18 cellular contexts compared by ENCODE assay signal in the genomic region with DNA sequence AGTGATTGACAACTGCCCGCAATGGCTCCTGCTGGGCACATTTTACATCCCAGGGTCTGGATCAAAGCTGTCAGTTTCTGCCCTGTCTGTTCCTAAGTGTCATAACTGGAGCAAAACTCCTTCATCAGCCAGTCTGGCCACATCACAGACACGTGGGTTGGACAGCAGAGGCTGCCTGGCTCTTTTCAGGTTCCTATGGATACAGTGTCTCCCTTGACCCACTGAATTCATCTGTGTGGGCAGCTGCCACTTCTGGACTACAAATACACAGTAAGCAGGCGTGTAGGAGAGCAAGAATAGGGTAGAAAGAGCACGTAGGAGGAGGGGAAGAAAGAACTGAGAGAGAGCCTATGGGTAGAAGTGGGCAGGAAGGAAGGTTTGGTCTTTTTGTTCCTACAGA.
DNase-seq lines count a peak whose midpoint lies in the region; ATAC-seq and TF ChIP-seq lines count a peak whose summit lies in the region.
"Had no signal": no experiment of that assay in that cellular context is flagged by ENCODE, and none has a peak within 500 bp of the region (broad histone marks: within the 10 kb centered on the region; RNA-seq: fewer than 3 reads in every experiment).

No MANE protein-coding gene starts in this region.

- TF ChIP-seq CTCF in psoas muscle (IDR thresholded peaks at IDR 0.05): no peak
- no peak for TF ChIP-seq CTCF in mammary epithelial cell (conservative IDR thresholded peaks at IDR 0.05 in 1 of 2, IDR thresholded peaks at IDR 0.05 in 1 of 2; ENCODE audit: extremely low read depth in 1 of 2, insufficient read depth in 1 of 2, low read depth in 1 of 2, low read length in 2 of 2)
- TF ChIP-seq CTCF in MCF 10A (IDR thresholded peaks at IDR 0.05; ENCODE audit: unreplicated experiment): no peak

- H3K4me3 Mint-ChIP-seq in immature natural killer cell: peak overlapping the region in 3 of 5 donors; percentile 31 to 45 (median 34)
- no peak overlapping the region for H3K4me3 Mint-ChIP-seq in MCF 10A (ENCODE audit: unreplicated experiment)
- H3K4me3 Mint-ChIP-seq: activated CD8-positive, alpha-beta memory T cell treated with anti-CD3 and anti-CD28 coated beads, Interleukin-2, amount 10 ng/mL, durations not matched to agents 7 days and 5 days had no signal

- no TSS peak for BruUV-seq in mammary epithelial cell (replicated peaks; lab: Mats Ljungman, UMichigan)
- no TSS peak for BruUV-seq in MCF 10A (replicated peaks; lab: Mats Ljungman, UMichigan)

- no peaks in the 10 kb centered on the region for H3K36me3 Mint-ChIP-seq in immature natural killer cell
- H3K36me3 Mint-ChIP-seq in MCF 10A (ENCODE audit: insufficient read depth, unreplicated experiment): no peaks in the 10 kb centered on the region
- H3K36me3 Mint-ChIP-seq: activated CD8-positive, alpha-beta memory T cell treated with anti-CD3 and anti-CD28 coated beads, Interleukin-2, amount 10 ng/mL, durations not matched to agents 7 days and 5 days had no signal

- 49 to 67% (median 60%) methylated on average over 4 of the region's 4 CpGs for WGBS in psoas muscle, 3 donors
- 43% methylated on average over 4 of the region's 4 CpGs for WGBS in mammary epithelial cell (ENCODE audit: low coverage, missing lambda C conversion rate)

- TF ChIP-seq POLR2A in GM18505 (IDR thresholded peaks at IDR 0.05; ENCODE audit: borderline replicate concordance, extremely low read depth, insufficient read depth, insufficient read length): no peak

- H3K9me3 Mint-ChIP-seq in immature natural killer cell (peaks cover 0 to 2% (median 0%) of the 10 kb centered on the region in 6 donors), MCF 10A (ENCODE audit: unreplicated experiment) (no peaks in the 10 kb centered on the region)

- DNase-seq in DMS53 treated with DMSO at 0.1 percent for 48 hours (lab: John Stamatoyannopoulos, UW; ENCODE audit: unreplicated experiment): peak; percentile 83
- DNase-seq in NCI-H748 (lab: John Stamatoyannopoulos, UW; ENCODE audit: unreplicated experiment): peak; percentile 76
- no peak for DNase-seq in immature natural killer cell
- DNase-seq in psoas muscle: no peak
- no peak for DNase-seq in mammary epithelial cell
- no peak for DNase-seq in RKO (ENCODE audit: low spot score)
- no peak for DNase-seq in MCF 10A (ENCODE audit: unreplicated experiment)
- DNase-seq: activated CD8-positive, alpha-beta memory T cell treated with anti-CD3 and anti-CD28 coated beads, Interleukin-2, amount 10 ng/mL, durations not matched to agents 7 days and 5 days; activated gamma-delta T cell; colonic mucosa; Karpas-422; mesendoderm; NCI-H1930; NCI-H524 treated with DMSO at 0.1 percent for 48 hours; pancreas; RPMI8226 had no signal

- H3K4me1 Mint-ChIP-seq in immature natural killer cell (peaks cover 14 to 25% of the 10 kb centered on the region in 2 donors), MCF 10A (ENCODE audit: insufficient read depth, unreplicated experiment) (peaks cover 7% of the 10 kb centered on the region)
- H3K4me1 Mint-ChIP-seq: activated CD8-positive, alpha-beta memory T cell treated with anti-CD3 and anti-CD28 coated beads, Interleukin-2, amount 10 ng/mL, durations not matched to agents 7 days and 5 days had no signal

- H3K4me3 ChIP-seq in psoas muscle (no peak overlapping the region), mammary epithelial cell (replicated peaks in 1 of 3; ENCODE audit: insufficient read depth in 1 of 3, low read depth in 2 of 3, low read length in 3 of 3) (no peak overlapping the region)
- H3K4me3 ChIP-seq: ascending aorta, colonic mucosa, pancreas had no signal

- CTCF ChIA-PET in mammary epithelial cell (lab: Charles Lee; ENCODE audit: low non-redundant PET): interaction anchor here (0.6 kb wide), 1 partner anchor 418 kb away, joined by 4 read pairs; no protein-coding TSS in a partner anchor
- CTCF ChIA-PET in MCF 10A (lab: Yijun Ruan, JAX): interaction anchor here (0.7 to 0.8 kb wide), 2 partner anchors 10 to 60 kb away, joined by 3 read pairs; no protein-coding TSS in a partner anchor

- H3K27ac ChIP-seq in psoas muscle (peak overlapping the region; percentile 78), mammary epithelial cell (ENCODE audit: insufficient read depth, low read depth, low read length) (no peak overlapping the region)
- H3K27ac ChIP-seq: ascending aorta, colonic mucosa, pancreas had no signal

- H3K27ac Mint-ChIP-seq in immature natural killer cell: peak overlapping the region in 3 of 6 donors; percentile 4 to 71 (median 9)
- H3K27ac Mint-ChIP-seq in MCF 10A (ENCODE audit: low read depth, unreplicated experiment): no peak overlapping the region
- H3K27ac Mint-ChIP-seq: activated CD8-positive, alpha-beta memory T cell treated with anti-CD3 and anti-CD28 coated beads, Interleukin-2, amount 10 ng/mL, durations not matched to agents 7 days and 5 days had no signal

- POLR2A ChIA-PET in MCF 10A (lab: Yijun Ruan, JAX): no interaction called here

- H3K27me3 ChIP-seq in psoas muscle (ENCODE audit: insufficient read depth in 3 of 3, low read length in 2 of 3): no peaks in the 10 kb centered on the region
- no peaks in the 10 kb centered on the region for H3K27me3 ChIP-seq in mammary epithelial cell (ENCODE audit: insufficient read depth, low read length)
- H3K27me3 ChIP-seq: ascending aorta, colonic mucosa, pancreas had no signal

- ATAC-seq in psoas muscle (peak in 1 of 4 donors; percentile 32), GM18505 (IDR thresholded peaks at IDR 0.05; ENCODE audit: unreplicated experiment) (no peak)
- ATAC-seq: activated CD8-positive, alpha-beta memory T cell treated with anti-CD3 and anti-CD28 coated beads, Interleukin-2, amount 10 ng/mL, durations not matched to agents 7 days and 5 days had no signal

- in situ Hi-C loops in mammary epithelial cell (cut with MboI; ENCODE audit: low sequenced_read_pairs in 2 of 2): no loop called here

- H3K27me3 Mint-ChIP-seq in immature natural killer cell (ENCODE audit: low read depth in 3 of 3): peaks cover 0 to 6% (median 0%) of the 10 kb centered on the region in 3 donors
- H3K27me3 Mint-ChIP-seq in MCF 10A (ENCODE audit: insufficient read depth, unreplicated experiment): no peaks in the 10 kb centered on the region

- H3K4me2 ChIP-seq in mammary epithelial cell (ENCODE audit: insufficient read depth, low read depth, low read length): no peak overlapping the region

- H3K9ac ChIP-seq in mammary epithelial cell (ENCODE audit: insufficient read depth, low read length): no peak overlapping the region

- no peaks in the 10 kb centered on the region for H3K9me3 ChIP-seq in psoas muscle
- no peaks in the 10 kb centered on the region for H3K9me3 ChIP-seq in mammary epithelial cell (replicated peaks; ENCODE audit: insufficient read depth, low read length)
- H3K9me3 ChIP-seq: ascending aorta, colonic mucosa, pancreas had no signal

- H3K4me1 ChIP-seq in psoas muscle (peaks cover 51% of the 10 kb centered on the region), mammary epithelial cell (ENCODE audit: insufficient read depth, low read length) (no peaks in the 10 kb centered on the region)
- H3K4me1 ChIP-seq: colonic mucosa had no signal

- H4K20me1 ChIP-seq in mammary epithelial cell (ENCODE audit: insufficient read depth, low read length): no peaks in the 10 kb centered on the region

- dilution Hi-C loops in mammary epithelial cell (cut with HindIII; ENCODE audit: low sequenced_read_pairs): no loop called here

- no peaks in the 10 kb centered on the region for H3K79me2 ChIP-seq in mammary epithelial cell (ENCODE audit: insufficient read depth, low read length)

- no peak overlapping the region for H2AFZ ChIP-seq in mammary epithelial cell (ENCODE audit: low read depth, low read length)

- H3K36me3 ChIP-seq in psoas muscle (ENCODE audit: insufficient read depth in 1 of 2, low read depth in 1 of 2) (no peaks in the 10 kb centered on the region), mammary epithelial cell (ENCODE audit: insufficient read depth, low read length) (no peaks in the 10 kb centered on the region)
- H3K36me3 ChIP-seq: ascending aorta, colonic mucosa, pancreas had no signal

- intact Hi-C loops in psoas muscle (cut with DNase I): loop anchor here in 1 of 2 donors (10.0 kb wide), 1 partner anchor 232 kb away; no protein-coding TSS in a partner anchor
- intact Hi-C loops in mammary epithelial cell (cut with micrococcal nuclease): no loop called here
- intact Hi-C loops in MCF 10A (cut with micrococcal nuclease): no loop called here

Comparison
In these comparisons a context has a peak if more than half of its experiments do, and no peak if none do; other contexts are left out.
1. DNase-seq: peak in DMS53 treated with DMSO at 0.1 percent for 48 hours (single experiment) and NCI-H748 (single experiment); none in immature natural killer cell (0 of 3), psoas muscle (0 of 2), mammary epithelial cell (single experiment), RKO (single experiment) and MCF 10A (single experiment).